ENCODE assay signal across 18 cellular contexts in the genomic region with DNA sequence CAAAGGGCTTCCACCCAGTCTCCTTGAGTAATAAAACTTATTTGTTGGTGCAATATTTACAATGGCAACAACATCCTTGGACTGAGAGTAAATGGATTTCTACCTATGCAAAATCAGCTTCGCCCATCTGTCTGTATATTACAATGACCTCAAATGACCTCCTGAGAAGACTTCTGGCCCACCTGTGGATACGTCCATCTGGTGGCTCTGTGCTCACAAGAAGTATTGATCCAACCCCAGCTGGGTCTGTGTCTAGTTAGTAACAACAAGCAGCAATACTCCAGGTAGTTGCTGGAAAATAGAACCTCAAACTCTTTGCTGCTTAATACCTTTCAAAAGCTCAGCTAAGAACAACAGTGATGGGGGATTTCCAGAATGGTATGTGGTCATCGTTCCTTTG.
DNase-seq lines count a peak whose midpoint lies in the region; TF ChIP-seq lines count a peak whose summit lies in the region.
"Had no signal": no experiment of that assay in that cellular context is flagged by ENCODE, and none has a peak within 500 bp of the region (broad histone marks: within the 10 kb centered on the region; RNA-seq: fewer than 3 reads in every experiment).

No MANE protein-coding gene starts in this region.

- H3K27ac ChIP-seq in KMS-11, result peak overlapping the region; percentile 86
- H3K27ac ChIP-seq: BLaER1, SJCRH30 had no signal

- peaks cover 78% of the 10 kb centered on the region for H3K4me1 ChIP-seq in KMS-11 (ENCODE audit: low read depth, poor library complexity, severe bottlenecking)
- H3K4me1 ChIP-seq: BLaER1, SJCRH30 had no signal

- peaks cover 6% of the 10 kb centered on the region; the same call in 1 of the 2 replicates for H3K36me3 ChIP-seq in KMS-11 (ENCODE audit: insufficient read depth)
- H3K36me3 ChIP-seq: SJCRH30 had no signal

- DNase-seq in DMS 273 (lab: John Stamatoyannopoulos, UW; ENCODE audit: unreplicated experiment), result peak; percentile 87
- peak; percentile 30 for DNase-seq in NCI-H524 treated with DMSO at 0.1 percent for 48 hours (lab: John Stamatoyannopoulos, UW)
- DNase-seq in astrocyte of the hippocampus (ENCODE audit: low read depth, low spot score), result peak; percentile 11
- no peak for DNase-seq in NCI-H187 treated with DMSO at 0.1 percent for 48 hours (lab: John Stamatoyannopoulos, UW)
- DNase-seq in activated CD4-positive, CD25-positive, alpha-beta regulatory T cell (lab: John Stamatoyannopoulos, UW), result no peak
- DNase-seq in NK-92 treated with Interleukin-12 subunit alpha and Interleukin-12 subunit beta, amount 100 ng/mL, for 24 hours (lab: John Stamatoyannopoulos, UW), result no peak
- DNase-seq: CD4-positive, CD25-positive, alpha-beta regulatory T cell; DMS53; GDM1; KBM-7; MG63; NCI-H1930; NCI-H2107; NCI-H446 treated with DMSO at 0.1 percent for 48 hours; PC-3; SJCRH30 had no signal

- H4K20me1 ChIP-seq in KMS-11 (ENCODE audit: insufficient read depth), result no peaks in the 10 kb centered on the region

- H3K4me3 ChIP-seq in KMS-11 (IDR thresholded peaks at IDR 0.05; ENCODE audit: insufficient read depth, low read depth, low read length), result no peak overlapping the region
- H3K4me3 ChIP-seq: BLaER1, MG63, SJCRH30 had no signal

- H2AFZ ChIP-seq in KMS-11 (ENCODE audit: low read depth), result no peak overlapping the region

- peak overlapping the region; percentile 68 for H3K4me2 ChIP-seq in KMS-11
- H3K4me2 ChIP-seq: BLaER1 had no signal

- peak overlapping the region; percentile 40; the same call in 1 of the 2 replicates for H3K9ac ChIP-seq in KMS-11
- H3K9ac ChIP-seq: BLaER1 had no signal

- no peaks in the 10 kb centered on the region for H3K27me3 ChIP-seq in KMS-11 (ENCODE audit: insufficient read depth, low read depth)
- H3K27me3 ChIP-seq: BLaER1, MG63, SJCRH30 had no signal

- H3K79me2 ChIP-seq in KMS-11 (ENCODE audit: insufficient read depth, low read depth), result no peaks in the 10 kb centered on the region; the same call in 1 of the 2 replicates

- no peak for TF ChIP-seq CTCF in KMS-11 (conservative IDR thresholded peaks at IDR 0.05; ENCODE audit: low read depth, low read length)

Comparison
In these comparisons a context has a peak if more than half of its experiments do, and no peak if none do; other contexts are left out.
1. DNase-seq: peak in DMS 273 (single experiment), NCI-H524 treated with DMSO at 0.1 percent for 48 hours (single experiment) and astrocyte of the hippocampus (single experiment); none in NCI-H187 treated with DMSO at 0.1 percent for 48 hours (single experiment), activated CD4-positive, CD25-positive, alpha-beta regulatory T cell (0 of 4) and NK-92 treated with Interleukin-12 subunit alpha and Interleukin-12 subunit beta, amount 100 ng/mL, for 24 hours (single experiment).